8 cellular contexts compared by ENCODE assay signal in genomic region chrX:13688772-13689518, GRCh38. TPM values are rescaled to one million over a fixed set of nuclear protein-coding genes. Genes with fewer than 3 reads are reported as not detected.
A peak's percentile ranks its signal among the peaks of the same experiment; 100 is the strongest.
DNase-seq lines count a peak whose midpoint lies in the region; ATAC-seq lines count a peak whose summit lies in the region.

Gene RAB9A (plus strand): TSS chrX:13689128. CDS start chrX:13708747, 19,619 bp downstream.

- ATAC-seq in GM18519 (IDR thresholded peaks at IDR 0.05; ENCODE audit: low FRiP score, unreplicated experiment): peak; percentile 42
- ATAC-seq in HG03066 (IDR thresholded peaks at IDR 0.05; ENCODE audit: low read depth, unreplicated experiment): peak; percentile 78

- DNase-seq in A172 (ENCODE audit: low spot score) (peak; percentile 53), NCI-H2227 treated with DMSO at 0.1 percent for 48 hours (lab: John Stamatoyannopoulos, UW) (peak; percentile 91), caudate nucleus (lab: John Stamatoyannopoulos, UW) (peak in 60 of 61 donors; percentile 9 to 84 (median 66)), iris pigment epithelial cell (ENCODE audit: low read depth) (peak; percentile 66)
- peak; percentile 46 to 57 (median 53) for DNase-seq in activated CD4-positive, CD25-positive, alpha-beta regulatory T cell (lab: John Stamatoyannopoulos, UW)
- peak; percentile 69 to 76 (median 73) for DNase-seq in stimulated activated CD4-positive, alpha-beta T cell treated with anti-CD3 and anti-CD28 coated beads, Interleukin-12 subunit alpha, Interleukin-12 subunit beta, amount 100 ng/mL, for 48 hours (ENCODE audit: low read depth in 2 of 3, low spot score in 1 of 3)

- H3K27ac ChIP-seq in caudate nucleus (ENCODE audit: low read depth, low read length): peak within 1 kb of the TSS; percentile 91

RNA-seq across cellular contexts. Expression of gene RAB9A, which starts in this region (rescaled TPM):
- total RNA-seq in A172 (2014; rRNA removed; shearing (Covaris generic)): 61.3 and 68.4 TPM in 2 replicates

Comparison
In these comparisons a context has a peak if more than half of its experiments do, and no peak if none do; other contexts are left out.
1. Peak in every context shown above with its lines: DNase-seq, ATAC-seq and H3K27ac ChIP-seq.